18 cellular contexts compared by ENCODE assay signal in the genomic region with DNA sequence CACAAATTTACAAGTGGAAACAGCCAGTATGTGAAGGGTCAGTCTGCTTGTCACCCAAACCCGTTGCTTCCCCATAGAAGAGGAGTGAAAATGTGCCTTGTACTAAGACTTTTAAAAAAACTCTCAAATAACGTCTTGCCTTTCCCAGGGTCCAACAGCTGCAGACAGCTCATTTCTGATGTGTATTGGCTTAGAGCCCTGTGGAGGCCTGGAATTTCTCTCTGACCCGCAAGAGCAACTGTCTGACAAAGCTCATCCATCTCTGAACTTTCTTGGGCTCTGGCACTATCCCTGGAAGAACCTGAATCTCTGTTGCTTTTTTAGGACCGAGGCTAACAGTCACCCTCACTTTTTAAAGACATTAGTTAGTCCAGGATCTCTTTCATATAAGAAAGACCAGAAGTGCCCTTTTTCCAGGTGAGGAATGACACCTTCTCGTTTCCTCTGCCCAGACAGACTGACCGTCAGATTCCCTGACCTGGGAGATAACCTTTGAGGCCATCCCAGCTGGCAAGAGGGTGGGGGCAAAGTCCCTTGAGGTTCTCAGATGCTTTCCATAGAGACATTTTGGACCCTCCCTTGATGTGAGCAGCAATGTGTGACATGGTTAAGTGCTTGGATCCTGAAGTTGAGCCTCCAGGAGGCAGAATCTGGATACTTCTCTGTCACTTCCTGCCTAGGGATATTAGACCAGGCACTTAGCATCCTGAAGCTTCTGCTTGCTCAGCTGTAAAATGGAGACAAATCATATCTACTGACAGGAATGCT. TPM values are rescaled to one million over a fixed set of nuclear protein-coding genes. Genes with fewer than 3 reads are reported as not detected.
DNase-seq lines count a peak whose midpoint lies in the region; ATAC-seq and TF ChIP-seq lines count a peak whose summit lies in the region.
"Had no signal": no experiment of that assay in that cellular context is flagged by ENCODE, and none has a peak within 500 bp of the region (broad histone marks: within the 10 kb centered on the region; RNA-seq: fewer than 3 reads in every experiment).

No MANE protein-coding gene starts in this region.

- intact Hi-C loops in psoas muscle (cut with DNase I) = no loop called here
- intact Hi-C loops in lower lobe of right lung (cut with DNase I) = no loop called here

- peak overlapping the region; percentile 36 for H3K27ac ChIP-seq in psoas muscle
- H3K27ac ChIP-seq in RWPE1 = no peak overlapping the region
- H3K27ac ChIP-seq in lower lobe of right lung = no peak overlapping the region
- H3K27ac ChIP-seq: BLaER1, thyroid gland, VCaP had no signal

- peaks cover 0 to 16% (median 0%) of the 10 kb centered on the region in 3 donors for H3K27me3 ChIP-seq in psoas muscle (ENCODE audit: insufficient read depth in 3 of 3, low read length in 2 of 3)
- peaks cover 17% of the 10 kb centered on the region for H3K27me3 ChIP-seq in lower lobe of right lung (ENCODE audit: low read depth)

- TF ChIP-seq CTCF in psoas muscle (IDR thresholded peaks at IDR 0.05) (no peak), RWPE1 (conservative IDR thresholded peaks at IDR 0.05; ENCODE audit: low read depth) (no peak), lower lobe of right lung (IDR thresholded peaks at IDR 0.05) (no peak)

- ATAC-seq in psoas muscle (peak; percentile 35 to 82 (median 46)), lower lobe of right lung (no peak)
- ATAC-seq: GM12878 had no signal

- H3K9me3 ChIP-seq in psoas muscle (no peaks in the 10 kb centered on the region), lower lobe of right lung (no peaks in the 10 kb centered on the region)
- H3K9me3 ChIP-seq: thyroid gland had no signal

- 37 to 42% (median 38%) methylated on average over 6 of the region's 6 CpGs for WGBS in psoas muscle, 3 donors

- CTCF ChIA-PET in RWPE1 (lab: Yijun Ruan, JAX) = interaction anchor here (0.6 to 1.6 kb wide), 3 partner anchors 15 to 384 kb away, joined by 3 to 4 read pairs (median 4); no protein-coding TSS in a partner anchor

- H3K36me3 ChIP-seq in psoas muscle (ENCODE audit: insufficient read depth in 1 of 2, low read depth in 1 of 2) (no peaks in the 10 kb centered on the region), lower lobe of right lung (no peaks in the 10 kb centered on the region)
- H3K36me3 ChIP-seq: BLaER1, thyroid gland had no signal

- DNase-seq in GM03348 (ENCODE audit: low spot score) (peak; percentile 46), amniotic epithelial cell (ENCODE audit: low read depth) (peak; percentile 93), hepatic stellate cell (ENCODE audit: low spot score) (peak; percentile 73), psoas muscle (peak in 1 of 2 donors; percentile 5), NCI-H446 (lab: John Stamatoyannopoulos, UW) (no peak), RWPE1 (ENCODE audit: low spot score) (no peak), dermis blood vessel endothelial cell (no peak), lower lobe of right lung (no peak)
- DNase-seq: activated naive CD4-positive, alpha-beta T cell treated with anti-CD3 and anti-CD28 coated beads for 36 hours; cerebellar nuclear complex; DMS79; midbrain; NCI-H1048; thyroid gland had no signal

- POLR2A ChIA-PET in RWPE1 (lab: Yijun Ruan, JAX; ENCODE audit: low non-redundant PET) = no interaction called here

- H3K4me1 ChIP-seq in psoas muscle = peaks cover 12% of the 10 kb centered on the region
- H3K4me1 ChIP-seq in lower lobe of right lung = peaks cover 10% of the 10 kb centered on the region
- H3K4me1 ChIP-seq: BLaER1 had no signal

- H3K4me3 ChIP-seq in psoas muscle (no peak overlapping the region), lower lobe of right lung (no peak overlapping the region)
- H3K4me3 ChIP-seq: BLaER1, GM12878, thyroid gland had no signal

RNA-seq across cellular contexts. Expression of a gene that starts 4.4 kb away (rescaled TPM):
- not detected for total RNA-seq in psoas muscle
- polyA plus RNA-seq in psoas muscle = under 1 TPM in 2 of 3 donors, not detected in 1; 0.08 to 0.10 TPM
- not detected in 2 replicates for total RNA-seq in dermis blood vessel endothelial cell
- total RNA-seq in lower lobe of right lung = not detected
- total RNA-seq: activated naive CD4-positive, alpha-beta T cell treated with anti-CD3 and anti-CD28 coated beads for 36 hours; epithelial cell of proximal tubule; GM12878; thyroid gland had no signal
- polyA plus RNA-seq: GM12878 had no signal

RNA-seq across cellular contexts. Expression of a gene that starts 32.7 kb away (rescaled TPM):
- total RNA-seq in psoas muscle (1 to 10 TPM; 2.8 to 4.0 (median 3.3) TPM), dermis blood vessel endothelial cell (248 and 276 TPM in 2 replicates), lower lobe of right lung (16.0 TPM)
- polyA plus RNA-seq in psoas muscle = 1 to 10 TPM; 1.0 to 2.5 (median 2.4) TPM

RNA-seq across cellular contexts. Expression of a gene that starts 42.0 kb away (rescaled TPM):
- total RNA-seq in psoas muscle (10 to 100 TPM; 41.3 to 75.0 (median 62.0) TPM), dermis blood vessel endothelial cell (28.2 and 49.7 TPM in 2 replicates), lower lobe of right lung (77.2 TPM)
- 10 to 100 TPM; 13.0 to 76.6 (median 33.8) TPM for polyA plus RNA-seq in psoas muscle

Comparison
In these comparisons a context has a peak if more than half of its experiments do, and no peak if none do; other contexts are left out.
1. DNase-seq: peak in GM03348 (single experiment), amniotic epithelial cell (single experiment) and hepatic stellate cell (single experiment); none in NCI-H446 (0 of 2), RWPE1 (single experiment), dermis blood vessel endothelial cell (single experiment) and lower lobe of right lung (single experiment).
2. ATAC-seq: peak in psoas muscle (4 of 4); none in lower lobe of right lung (0 of 2).
3. RNA of a gene that starts 32.7 kb away (total RNA-seq): 248 to 276 TPM in dermis blood vessel endothelial cell; 16.0 TPM in lower lobe of right lung (single experiment) and 2.8 to 4.0 TPM in psoas muscle; every median in the first group is over 10 times any median in the second.